ENCODE assay signal across 8 cellular contexts in the genomic region with DNA sequence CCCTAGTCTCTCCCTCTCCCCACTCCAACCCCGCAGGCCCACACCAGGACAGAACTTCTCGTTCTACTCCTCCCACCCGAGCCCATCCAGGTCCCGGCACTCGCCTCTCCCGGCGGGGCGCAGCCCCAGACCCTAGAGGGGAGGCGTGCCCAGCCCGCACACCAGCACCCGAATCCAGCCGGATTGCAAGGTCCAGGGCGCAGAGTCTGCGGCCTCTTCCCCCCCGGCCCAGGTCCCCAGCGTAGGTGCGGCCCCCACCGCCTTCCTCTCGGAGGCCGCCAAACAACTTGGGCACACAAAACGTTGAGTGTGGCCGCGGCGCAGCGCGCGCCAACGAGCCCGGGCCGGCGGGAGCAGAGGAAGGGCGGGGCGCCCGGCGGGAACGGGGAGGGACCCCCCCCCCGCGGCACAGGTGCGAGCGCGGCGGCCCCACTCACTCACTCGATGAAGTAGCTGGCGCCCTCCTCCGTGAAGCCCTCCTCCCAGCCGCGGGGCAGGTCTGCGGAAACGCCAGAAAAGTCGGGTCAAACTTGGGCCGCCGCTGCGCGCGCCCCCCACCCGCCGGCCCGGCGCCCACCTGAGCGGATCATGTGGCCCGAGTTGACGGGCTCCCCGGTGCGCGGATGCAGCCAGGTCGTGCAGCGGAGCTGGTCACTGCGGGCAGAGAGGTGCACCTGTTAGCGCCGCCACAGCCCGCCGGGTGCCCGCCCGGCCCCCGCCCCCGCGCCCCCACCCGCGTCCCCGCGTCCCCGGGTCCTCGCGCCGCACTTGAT.
DNase-seq lines count a peak whose midpoint lies in the region; ATAC-seq lines count a peak whose summit lies in the region.

No MANE protein-coding gene starts in this region.

- in situ Hi-C loops in T47D (cut with HindIII; ENCODE audit: low pct_unique_long_range_greater_than_20kb, low sequenced_read_pairs): no loop called here

- ATAC-seq in GM18867 (IDR thresholded peaks at IDR 0.05; ENCODE audit: unreplicated experiment) (peak; percentile 44), GM21447 (IDR thresholded peaks at IDR 0.05; ENCODE audit: unreplicated experiment) (no peak), GM18873 (IDR thresholded peaks at IDR 0.05; ENCODE audit: low FRiP score, unreplicated experiment) (no peak)

- DNase-seq in NCI-H774 (lab: John Stamatoyannopoulos, UW): peak; percentile 31
- DNase-seq in T47D (ENCODE audit: low read depth in 1 of 2, low spot score in 1 of 2): peak; percentile 35 to 36
- peak; percentile 67 for DNase-seq in left kidney (ENCODE audit: low read depth, low spot score)
- peak; percentile 14 for DNase-seq in stimulated activated naive CD4-positive, alpha-beta T cell treated with Interleukin-2 at 50 U/mL for 16 hours (lab: John Stamatoyannopoulos, UW)
- DNase-seq in amniotic stem cell (lab: John Stamatoyannopoulos, UW): no peak
